Comparison of ENCODE assay signal across 15 cellular contexts in genomic region chr11:117023178-117023577, GRCh38.
DNase-seq lines count a peak whose midpoint lies in the region; ATAC-seq and TF ChIP-seq lines count a peak whose summit lies in the region.
"Had no signal": no experiment of that assay in that cellular context is flagged by ENCODE, and none has a peak within 500 bp of the region (broad histone marks: within the 10 kb centered on the region; RNA-seq: fewer than 3 reads in every experiment).

No MANE protein-coding gene starts in this region.

- no peaks in the 10 kb centered on the region for H3K27me3 ChIP-seq in hepatocyte
- H3K27me3 ChIP-seq: ovary, uterus had no signal

- no peaks in the 10 kb centered on the region for H3K36me3 ChIP-seq in hepatocyte (replicated peaks; ENCODE audit: insufficient read depth, low read depth)
- H3K36me3 ChIP-seq: ovary, uterus had no signal

- 66% methylated on average over 3 of the region's 3 CpGs for WGBS in hepatocyte (ENCODE audit: low lambda C conversion rate, missing lambda C conversion rate)

- no peaks in the 10 kb centered on the region for H3K9me3 Mint-ChIP-seq in activated CD8-positive, alpha-beta memory T cell treated with anti-CD3 and anti-CD28 coated beads, Interleukin-2, amount 10 ng/mL, durations not matched to agents 7 days and 5 days (ENCODE audit: low read depth)
- H3K9me3 Mint-ChIP-seq in activated B cell treated with CpG ODN at 0.5 μM for 24 hours = no peaks in the 10 kb centered on the region
- H3K9me3 Mint-ChIP-seq in stimulated activated naive CD8-positive, alpha-beta T cell treated with anti-CD3 and anti-CD28 coated beads, Interleukin-15, amount 100 ng/mL, for 72 hours = no peaks in the 10 kb centered on the region
- H3K9me3 Mint-ChIP-seq: endodermal cell had no signal

- H2AFZ ChIP-seq in hepatocyte = no peak overlapping the region

- POLR2A ChIA-PET in activated B cell treated with CpG ODN at 0.5 μM for 24 hours (lab: Charles Lee) = interaction anchor here (1.4 kb wide), 1 partner anchor 75 kb away, joined by 3 read pairs; the partner anchor contains the start of gene SIK3

- H3K36me3 Mint-ChIP-seq in activated CD8-positive, alpha-beta memory T cell treated with anti-CD3 and anti-CD28 coated beads, Interleukin-2, amount 10 ng/mL, durations not matched to agents 7 days and 5 days = peaks cover 5% of the 10 kb centered on the region
- H3K36me3 Mint-ChIP-seq in activated B cell treated with CpG ODN at 0.5 μM for 24 hours (ENCODE audit: low read depth) = peaks cover 3% of the 10 kb centered on the region

- no peak for ATAC-seq in activated CD8-positive, alpha-beta memory T cell treated with anti-CD3 and anti-CD28 coated beads, Interleukin-2, amount 10 ng/mL, durations not matched to agents 7 days and 5 days
- ATAC-seq in activated B cell treated with CpG ODN at 0.5 μM for 24 hours (ENCODE audit: low read depth) = no peak
- ATAC-seq in stimulated activated naive CD8-positive, alpha-beta T cell treated with anti-CD3 and anti-CD28 coated beads, Interleukin-15, amount 100 ng/mL, for 72 hours = no peak
- ATAC-seq in GM19397 (IDR thresholded peaks at IDR 0.05; ENCODE audit: unreplicated experiment) = no peak

- no peaks in the 10 kb centered on the region for H3K27me3 Mint-ChIP-seq in activated CD8-positive, alpha-beta memory T cell treated with anti-CD3 and anti-CD28 coated beads, Interleukin-2, amount 10 ng/mL, durations not matched to agents 7 days and 5 days
- no peaks in the 10 kb centered on the region for H3K27me3 Mint-ChIP-seq in activated B cell treated with CpG ODN at 0.5 μM for 24 hours
- no peaks in the 10 kb centered on the region for H3K27me3 Mint-ChIP-seq in stimulated activated naive CD8-positive, alpha-beta T cell treated with anti-CD3 and anti-CD28 coated beads, Interleukin-15, amount 100 ng/mL, for 72 hours

- intact Hi-C loops in activated B cell treated with CpG ODN at 0.5 μM for 24 hours (cut with micrococcal nuclease) = no loop called here

- H3K9me2 ChIP-seq in hepatocyte (replicated peaks; ENCODE audit: insufficient read depth) = no peaks in the 10 kb centered on the region

- no peak overlapping the region for H3K4me3 ChIP-seq in hepatocyte
- H3K4me3 ChIP-seq: ovary, uterus had no signal

- peaks cover 73% of the 10 kb centered on the region for H3K4me1 Mint-ChIP-seq in activated CD8-positive, alpha-beta memory T cell treated with anti-CD3 and anti-CD28 coated beads, Interleukin-2, amount 10 ng/mL, durations not matched to agents 7 days and 5 days
- H3K4me1 Mint-ChIP-seq in activated B cell treated with CpG ODN at 0.5 μM for 24 hours = peaks cover 93% of the 10 kb centered on the region
- peaks cover 88% of the 10 kb centered on the region for H3K4me1 Mint-ChIP-seq in stimulated activated naive CD8-positive, alpha-beta T cell treated with anti-CD3 and anti-CD28 coated beads, Interleukin-15, amount 100 ng/mL, for 72 hours

- H4K20me1 ChIP-seq in hepatocyte (ENCODE audit: insufficient read depth, poor library complexity, severe bottlenecking) = peaks cover 22% of the 10 kb centered on the region

- no peak for DNase-seq in activated CD8-positive, alpha-beta memory T cell treated with anti-CD3 and anti-CD28 coated beads, Interleukin-2, amount 10 ng/mL, durations not matched to agents 7 days and 5 days
- no peak for DNase-seq in activated CD8-positive, alpha-beta memory T cell treated with anti-CD3 and anti-CD28 coated beads for 24 hours
- no peak for DNase-seq in activated B cell treated with CpG ODN at 0.5 μM for 24 hours
- DNase-seq in hepatocyte (ENCODE audit: low spot score) = no peak
- DNase-seq in stimulated activated naive CD8-positive, alpha-beta T cell treated with anti-CD3 and anti-CD28 coated beads, Interleukin-15, amount 100 ng/mL, for 72 hours = no peak
- no peak for DNase-seq in activated gamma-delta T cell (lab: John Stamatoyannopoulos, UW)
- DNase-seq in retina = no peak
- DNase-seq: activated CD8-positive, alpha-beta memory T cell treated with anti-CD3 and anti-CD28 coated beads, Interleukin-2, amount 50 U/mL, for 4 hours; endodermal cell; Kasumi-1; NCI-H2171 treated with DMSO at 0.1 percent for 48 hours; NCI-H82; ovary; uterus had no signal

- peaks cover 75% of the 10 kb centered on the region for H3K79me2 ChIP-seq in hepatocyte

- TF ChIP-seq CTCF in activated B cell treated with CpG ODN at 0.5 μM for 24 hours (IDR thresholded peaks at IDR 0.05) (no peak), hepatocyte (IDR thresholded peaks at IDR 0.05; ENCODE audit: poor library complexity) (no peak)

- H3K4me2 ChIP-seq in hepatocyte = no peak overlapping the region

- peaks cover 37% of the 10 kb centered on the region for H3K4me1 ChIP-seq in hepatocyte (ENCODE audit: insufficient read depth)
- H3K4me1 ChIP-seq: uterus had no signal

- H3K27ac Mint-ChIP-seq in activated CD8-positive, alpha-beta memory T cell treated with anti-CD3 and anti-CD28 coated beads, Interleukin-2, amount 10 ng/mL, durations not matched to agents 7 days and 5 days = peak overlapping the region; percentile 61
- peak overlapping the region; percentile 57 for H3K27ac Mint-ChIP-seq in activated B cell treated with CpG ODN at 0.5 μM for 24 hours
- peak overlapping the region in 1 of 2 donors; percentile 82 for H3K27ac Mint-ChIP-seq in stimulated activated naive CD8-positive, alpha-beta T cell treated with anti-CD3 and anti-CD28 coated beads, Interleukin-15, amount 100 ng/mL, for 72 hours
- H3K27ac Mint-ChIP-seq: endodermal cell had no signal

- no peaks in the 10 kb centered on the region for H3K9me3 ChIP-seq in hepatocyte (ENCODE audit: low read depth)
- H3K9me3 ChIP-seq: ovary, uterus had no signal

- CTCF ChIA-PET in activated CD8-positive, alpha-beta memory T cell treated with anti-CD3 and anti-CD28 coated beads, Interleukin-2, amount 10 ng/mL, durations not matched to agents 7 days and 5 days (lab: Charles Lee) = no interaction called here
- CTCF ChIA-PET in activated B cell treated with CpG ODN at 0.5 μM for 24 hours (lab: Charles Lee) = no interaction called here

- H3K27ac ChIP-seq in hepatocyte = peak overlapping the region; percentile 26
- H3K27ac ChIP-seq: ovary, uterus had no signal

- H3K4me3 Mint-ChIP-seq in activated CD8-positive, alpha-beta memory T cell treated with anti-CD3 and anti-CD28 coated beads, Interleukin-2, amount 10 ng/mL, durations not matched to agents 7 days and 5 days = no peak overlapping the region
- peak overlapping the region; percentile 39 for H3K4me3 Mint-ChIP-seq in activated B cell treated with CpG ODN at 0.5 μM for 24 hours
- peak overlapping the region; percentile 49 to 62 for H3K4me3 Mint-ChIP-seq in stimulated activated naive CD8-positive, alpha-beta T cell treated with anti-CD3 and anti-CD28 coated beads, Interleukin-15, amount 100 ng/mL, for 72 hours
- H3K4me3 Mint-ChIP-seq: endodermal cell had no signal
